ENCODE assay signal across 25 cellular contexts in the genomic region with DNA sequence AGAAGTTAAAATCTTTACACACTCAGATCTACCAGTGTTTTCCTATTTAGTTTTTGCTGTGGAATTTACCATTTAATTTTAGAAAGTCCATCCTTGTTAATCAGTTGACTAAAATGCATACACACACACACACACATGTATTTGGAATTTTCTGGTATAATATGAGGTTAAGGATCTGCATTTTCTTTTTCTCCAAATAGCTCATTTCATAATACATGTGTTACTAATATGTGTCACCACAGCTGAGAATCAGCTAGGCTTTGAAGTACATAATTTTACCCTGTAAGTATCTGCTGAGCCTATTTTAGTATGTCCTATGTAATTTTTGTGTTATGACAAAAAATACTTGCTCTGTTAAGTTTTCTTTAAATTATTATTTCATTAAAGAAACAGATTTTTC.
"Had no signal": no experiment of that assay in that cellular context is flagged by ENCODE, and none has a peak within 500 bp of the region (broad histone marks: within the 10 kb centered on the region; RNA-seq: fewer than 3 reads in every experiment).

No MANE protein-coding gene starts in this region.

- DNase-seq: activated CD4-positive, alpha-beta T cell treated with anti-CD3 and anti-CD28 coated beads, Interleukin-2, amount 50 U/mL, for 4 hours; activated CD8-positive, alpha-beta T cell treated with anti-CD3 and anti-CD28 coated beads for 36 hours; activated gamma-delta T cell; activated naive CD4-positive, alpha-beta T cell treated with Interleukin-2 at 50 U/mL for 16 hours; activated naive CD8-positive, alpha-beta T cell treated with anti-CD3 and anti-CD28 coated beads, Interleukin-2, amount 10 ng/mL, durations not matched to agents 7 days and 5 days; activated T-cell treated with anti-CD3 and anti-CD28 coated beads, Interleukin-2, amount 50 U/mL, for 24 hours; amygdala; NCI-H1105 treated with DMSO at 0.1 percent for 48 hours; NCI-H1436; NCI-H1694; NCI-H1930; NCI-H2081 treated with DMSO at 0.1 percent for 48 hours; NCI-H226; NCI-H446 treated with DMSO at 0.1 percent for 48 hours; NCI-H524 treated with DMSO at 0.1 percent for 48 hours; SHP77 treated with DMSO at 0.1 percent for 48 hours; SW 1271; T-helper 1 cell; T1000 had no signal

- H3K4me3 ChIP-seq: ascending aorta, cardiac muscle cell, K562, SJSA1 had no signal

- H3K27me3 ChIP-seq: ascending aorta, cardiac muscle cell, SJSA1 had no signal

- H3K9me3 ChIP-seq: SJSA1 had no signal

- ATAC-seq: activated CD8-positive, alpha-beta T cell treated with anti-CD3 and anti-CD28 coated beads for 36 hours; K562; Panc1; SK-N-SH treated with all-trans-retinoic acid at 6 μM for 48 hours had no signal

- H3K27ac ChIP-seq: ascending aorta, cardiac muscle cell, SJSA1 had no signal

- H3K36me3 ChIP-seq: SJSA1 had no signal
